ENCODE assay signal across 15 cellular contexts in the genomic region with DNA sequence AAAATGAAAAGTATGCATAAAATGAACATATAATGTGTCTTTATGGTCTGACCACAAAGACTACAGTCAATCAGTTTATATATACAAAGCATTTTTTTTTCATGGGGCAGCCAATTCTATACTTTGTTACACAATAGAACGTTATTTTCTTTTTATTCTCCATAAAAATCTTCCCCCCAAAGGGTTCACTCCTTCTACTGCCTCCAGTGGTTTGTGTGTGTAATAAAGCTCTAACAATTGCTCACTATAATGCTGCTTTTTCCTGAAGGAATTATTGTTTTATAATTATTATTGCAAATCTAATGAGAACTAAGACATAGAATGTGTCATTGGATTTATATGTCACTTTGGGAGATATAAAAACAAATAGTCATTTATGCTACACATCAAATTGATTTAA.
DNase-seq lines count a peak whose midpoint lies in the region; ATAC-seq and TF ChIP-seq lines count a peak whose summit lies in the region.
"Had no signal": no experiment of that assay in that cellular context is flagged by ENCODE, and none has a peak within 500 bp of the region (broad histone marks: within the 10 kb centered on the region; RNA-seq: fewer than 3 reads in every experiment).

No MANE protein-coding gene starts in this region.

- H3K4me3 ChIP-seq in Loucy (ENCODE audit: low read length, poor library complexity, severe bottlenecking): no peak overlapping the region
- H3K4me3 ChIP-seq in brain microvascular endothelial cell (ENCODE audit: low read depth, low read length): no peak overlapping the region

- H3F3A ChIP-seq in Loucy (ENCODE audit: low read depth): no peaks in the 10 kb centered on the region

- DNase-seq in brain microvascular endothelial cell (no peak), neural crest cell (ENCODE audit: low read depth, low spot score) (no peak), COLO668 (lab: John Stamatoyannopoulos, UW; ENCODE audit: unreplicated experiment) (no peak)
- DNase-seq: DMS79 treated with DMSO at 0.1 percent for 48 hours, NCI-H1105, NCI-H2081 treated with DMSO at 0.1 percent for 48 hours, NCI-H446 treated with DMSO at 0.1 percent for 48 hours, OCI-M1 had no signal

- no peaks in the 10 kb centered on the region for H4K20me1 ChIP-seq in Loucy (ENCODE audit: insufficient read depth, low read length, poor library complexity, severe bottlenecking)

- no peaks in the 10 kb centered on the region for H3K4me1 ChIP-seq in Loucy (ENCODE audit: insufficient read depth, low read length, poor library complexity, severe bottlenecking)

- no peaks in the 10 kb centered on the region for H3K9me3 ChIP-seq in Loucy (ENCODE audit: insufficient read depth, low read depth, low read length)

- H3K36me3 ChIP-seq in Loucy (ENCODE audit: insufficient read depth, low read length): no peaks in the 10 kb centered on the region
- H3K36me3 ChIP-seq in brain microvascular endothelial cell (replicated peaks): no peaks in the 10 kb centered on the region

- H3K9me3 Mint-ChIP-seq in neural crest cell: peaks cover 2% of the 10 kb centered on the region

- no peak overlapping the region for H2AFZ ChIP-seq in Loucy (ENCODE audit: low read length)

- in situ Hi-C loops in brain microvascular endothelial cell (cut with HindIII; ENCODE audit: low pct_ligation_motif_present, low sequenced_read_pairs): no loop called here

- H3K4me3 Mint-ChIP-seq in neural crest cell: no peak overlapping the region
- H3K4me3 Mint-ChIP-seq: CD14-positive monocyte had no signal

- no peaks in the 10 kb centered on the region for H3K79me2 ChIP-seq in Loucy (ENCODE audit: insufficient read depth, low read length)

- no peaks in the 10 kb centered on the region for H3K9me2 ChIP-seq in Loucy (replicated peaks; ENCODE audit: low read depth, low read length)

- H3K27me3 ChIP-seq in Loucy (ENCODE audit: insufficient read depth, low read length, poor library complexity, severe bottlenecking) (no peaks in the 10 kb centered on the region), brain microvascular endothelial cell (replicated peaks) (no peaks in the 10 kb centered on the region)

- H3K27ac ChIP-seq in C4-2B (no peak overlapping the region), brain microvascular endothelial cell (no peak overlapping the region)
- H3K27ac ChIP-seq: RWPE1 had no signal

- ATAC-seq in HG03159 (IDR thresholded peaks at IDR 0.05; ENCODE audit: unreplicated experiment) (no peak), HG02852 (IDR thresholded peaks at IDR 0.05; ENCODE audit: unreplicated experiment) (no peak), HG03095 (IDR thresholded peaks at IDR 0.05; ENCODE audit: unreplicated experiment) (no peak)

- TF ChIP-seq CTCF in C4-2B (conservative IDR thresholded peaks at IDR 0.05) (peak; percentile 27; the same call in 1 of the 2 replicates), Loucy (conservative IDR thresholded peaks at IDR 0.05; ENCODE audit: low read length) (0 out of 2 replicates have a peak, but pooled peaks have one; percentile 11), brain microvascular endothelial cell (IDR thresholded peaks at IDR 0.05; ENCODE audit: low read depth, low read length, missing control alignments) (peak; percentile 28), neural crest cell (conservative IDR thresholded peaks at IDR 0.05) (peak; percentile 31)

- H3K27ac Mint-ChIP-seq in neural crest cell (ENCODE audit: unreplicated experiment): no peak overlapping the region
- H3K27ac Mint-ChIP-seq: CD14-positive monocyte had no signal

- H3K27me3 Mint-ChIP-seq in neural crest cell (ENCODE audit: low read depth): no peaks in the 10 kb centered on the region

- no peaks in the 10 kb centered on the region for H3K36me3 Mint-ChIP-seq in neural crest cell (ENCODE audit: low read depth)
- H3K36me3 Mint-ChIP-seq: CD14-positive monocyte had no signal

- H3K9ac ChIP-seq in Loucy (ENCODE audit: low read depth, low read length, poor library complexity, severe bottlenecking): no peak overlapping the region

- no peaks in the 10 kb centered on the region for H3K4me1 Mint-ChIP-seq in neural crest cell
- H3K4me1 Mint-ChIP-seq: CD14-positive monocyte had no signal

- H3K4me2 ChIP-seq in Loucy (ENCODE audit: low read depth, low read length, poor library complexity, severe bottlenecking): no peak overlapping the region
